In the genomic region with DNA sequence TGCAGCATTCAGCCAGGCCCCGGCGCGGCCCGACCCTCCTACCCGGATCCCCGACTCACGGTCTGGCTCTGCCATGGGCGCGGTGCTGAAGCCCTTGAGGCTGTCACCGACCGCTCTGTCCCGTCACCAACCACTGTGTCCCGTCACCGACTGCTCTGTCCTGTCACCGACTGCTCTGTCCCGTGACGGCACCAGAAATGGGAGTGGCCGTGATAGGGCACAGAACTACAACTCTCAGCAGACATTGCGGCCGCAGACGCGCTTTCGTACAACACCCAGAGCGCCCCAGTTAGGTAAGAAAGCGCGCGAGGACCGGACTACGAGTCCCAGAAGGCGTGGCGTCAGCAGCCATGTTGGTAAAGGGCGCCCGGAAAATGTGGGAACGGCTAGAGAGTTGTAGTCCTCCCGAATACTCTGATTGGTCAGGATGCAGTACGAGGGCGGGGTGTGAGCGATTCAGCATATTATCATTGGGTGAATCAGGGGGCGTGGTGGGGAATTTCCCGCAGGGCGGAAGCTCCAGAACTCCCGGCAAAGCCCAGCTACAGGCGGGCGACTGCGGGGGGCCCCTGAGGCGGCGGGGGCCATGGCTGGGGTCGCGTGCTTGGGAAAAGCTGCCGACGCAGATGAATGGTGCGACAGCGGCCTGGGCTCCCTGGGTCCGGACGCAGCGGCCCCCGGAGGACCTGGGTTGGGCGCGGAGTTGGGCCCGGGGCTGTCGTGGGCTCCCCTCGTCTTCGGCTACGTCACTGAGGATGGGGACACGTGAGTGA, we compare ENCODE assay signal across 8 cellular contexts. TPM values are rescaled to one million over a fixed set of nuclear protein-coding genes. Genes with fewer than 3 reads are reported as not detected.
DNase-seq lines count a peak whose midpoint lies in the region; ATAC-seq and TF ChIP-seq lines count a peak whose summit lies in the region.

A gene with protein sequence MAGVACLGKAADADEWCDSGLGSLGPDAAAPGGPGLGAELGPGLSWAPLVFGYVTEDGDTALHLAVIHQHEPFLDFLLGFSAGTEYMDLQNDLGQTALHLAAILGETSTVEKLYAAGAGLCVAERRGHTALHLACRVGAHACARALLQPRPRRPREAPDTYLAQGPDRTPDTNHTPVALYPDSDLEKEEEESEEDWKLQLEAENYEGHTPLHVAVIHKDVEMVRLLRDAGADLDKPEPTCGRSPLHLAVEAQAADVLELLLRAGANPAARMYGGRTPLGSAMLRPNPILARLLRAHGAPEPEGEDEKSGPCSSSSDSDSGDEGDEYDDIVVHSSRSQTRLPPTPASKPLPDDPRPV (plus strand): TSS at position 523 of the 773 bp plus-strand sequence. CDS start 64 bp downstream, at position 587.
A gene (minus strand): TSS at position 172 of the 773 bp plus-strand sequence. CDS start 97 bp downstream, at position 75.

- H3K27me3 ChIP-seq in ovary, result no peaks in the 10 kb centered on the region
- no peaks in the 10 kb centered on the region for H3K27me3 ChIP-seq in thyroid gland

- H3K27ac ChIP-seq in ovary (peak within 1 kb of the TSS; percentile 72 to 86), thyroid gland (peak within 1 kb of the TSS; percentile 66 to 87 (median 81))

- peak within 1 kb of the TSS; percentile 70 for H3K4me3 ChIP-seq in GM12864 (ENCODE audit: low read depth, low read length)
- H3K4me3 ChIP-seq in ovary, result peak within 1 kb of the TSS; percentile 96
- peak within 1 kb of the TSS; percentile 86 to 92 (median 89) for H3K4me3 ChIP-seq in thyroid gland (replicated peaks in 1 of 3)

- H3K36me3 ChIP-seq in ovary (no peaks in the 10 kb centered on the region), thyroid gland (no peaks in the 10 kb centered on the region)

- peak; percentile 59 for TF ChIP-seq EP300 in ovary (IDR thresholded peaks at IDR 0.05)

- H3K4me1 ChIP-seq in ovary (ENCODE audit: insufficient read depth), result peaks cover 2% of the 10 kb centered on the region
- H3K4me1 ChIP-seq in thyroid gland, result peaks cover 17 to 22% of the 10 kb centered on the region in 2 donors

- H3K9me3 ChIP-seq in ovary, result no peaks in the 10 kb centered on the region
- H3K9me3 ChIP-seq in thyroid gland, result no peaks in the 10 kb centered on the region

- WGBS in ovary, 3 donors, result 0 to 1% (median 0%) methylated on average over 48 to 65 of the region's 65 CpGs
- WGBS in thyroid gland, 2 donors, result 0 to 1% methylated on average over 34 to 39 of the region's 65 CpGs

- TF ChIP-seq POLR2A in ovary (IDR thresholded peaks at IDR 0.05) (peak; percentile 53), thyroid gland (IDR thresholded peaks at IDR 0.05) (peak; percentile 24 to 88)

- intact Hi-C loops in Right ventricle myocardium inferior (cut with DNase I) (loop anchor here (1.0 to 5.0 kb wide), 3 partner anchors 31 to 282 kb away; a partner anchor contains a TSS), ovary (cut with DNase I) (loop anchor here in 1 of 4 donors (1.0 kb wide), 1 partner anchor 49 kb away; no protein-coding TSS in a partner anchor), thyroid gland (cut with DNase I) (loop anchor here (5.0 kb wide), 1 partner anchor 52 kb away; a partner anchor contains a TSS)

- TF ChIP-seq CTCF in GM12864 (IDR thresholded peaks at IDR 0.05; ENCODE audit: low read depth, low read length, missing control alignments), result no peak
- peak in 1 of 3 donors; percentile 7 for TF ChIP-seq CTCF in ovary (IDR thresholded peaks at IDR 0.05)
- TF ChIP-seq CTCF in thyroid gland (IDR thresholded peaks at IDR 0.05), result peak in 1 of 6 experiments; percentile 17

- DNase-seq in GM12864 (ENCODE audit: low read depth), result peak; percentile 99
- DNase-seq in NCI-H1417 (lab: John Stamatoyannopoulos, UW), result peak; percentile 99 to 100 (median 100)
- DNase-seq in SW 1271 (lab: John Stamatoyannopoulos, UW), result peak; percentile 99
- peak; percentile 98 for DNase-seq in activated naive CD8-positive, alpha-beta T cell treated with anti-CD3 and anti-CD28 coated beads, Interleukin-2, amount 50 U/mL, for 16 hours (ENCODE audit: low read depth, low spot score)
- peak; percentile 100 for DNase-seq in Right ventricle myocardium inferior (ENCODE audit: missing footprints)
- DNase-seq in ovary, result peak; percentile 98 to 100 (median 99)
- peak; percentile 100 for DNase-seq in thyroid gland

- ATAC-seq in HG02759 (IDR thresholded peaks at IDR 0.05; ENCODE audit: unreplicated experiment), result peak; percentile 88
- ATAC-seq in Right ventricle myocardium inferior, result peak; percentile 99

RNA-seq across cellular contexts. Expression of the first gene that starts in this region (rescaled TPM):
- total RNA-seq in Right ventricle myocardium inferior (17.9 TPM), ovary (10 to 100 TPM in 6 of 7 donors, 1 to 10 TPM in 1; 8.5 to 19.3 (median 13.2) TPM), thyroid gland (10 to 100 TPM; 18.6 to 23.7 (median 21.2) TPM)
- 10 to 100 TPM in 1 of 2 donors, 1 to 10 TPM in 1; 3.2 to 21.6 TPM for polyA plus RNA-seq in ovary

RNA-seq across cellular contexts. Expression of the second gene that starts in this region (rescaled TPM):
- total RNA-seq in Right ventricle myocardium inferior, result 99.8 TPM
- total RNA-seq in ovary, result 10 to 100 TPM; 51.7 to 64.9 (median 55.7) TPM
- 10 to 100 TPM; 46.1 to 60.0 TPM for polyA plus RNA-seq in ovary
- 100 to 1,000 TPM in 1 of 4 donors, 10 to 100 TPM in 3; 69.6 to 107 (median 90.7) TPM for total RNA-seq in thyroid gland

Comparison
In these comparisons a context has a peak if more than half of its experiments do, and no peak if none do; other contexts are left out.
1. Peak in every context shown above with its lines: DNase-seq, ATAC-seq, H3K4me3 ChIP-seq and H3K27ac ChIP-seq.